In the genomic region with DNA sequence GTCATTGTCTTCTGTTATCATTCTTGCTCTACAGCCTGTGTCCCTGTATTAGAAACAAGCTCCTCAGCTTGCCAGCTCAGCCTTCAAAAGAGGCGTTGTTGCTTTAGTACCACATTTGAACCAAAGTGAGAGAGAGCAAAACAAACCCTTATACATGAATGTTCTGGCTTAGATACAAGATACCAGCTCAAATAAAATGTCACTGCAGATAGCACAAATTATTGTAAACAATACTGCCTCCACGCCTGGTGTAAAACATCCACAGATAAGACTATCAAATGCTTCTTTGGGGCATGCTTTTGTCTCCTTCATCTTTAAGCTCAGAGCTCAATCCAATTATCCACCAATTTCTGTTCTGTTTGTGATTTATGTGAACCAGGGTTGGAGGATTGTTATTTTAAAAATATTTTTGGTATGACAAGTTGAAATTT, we compare ENCODE assay signal across 25 cellular contexts.
DNase-seq lines count a peak whose midpoint lies in the region; ATAC-seq and TF ChIP-seq lines count a peak whose summit lies in the region.
"Had no signal": no experiment of that assay in that cellular context is flagged by ENCODE, and none has a peak within 500 bp of the region (broad histone marks: within the 10 kb centered on the region; RNA-seq: fewer than 3 reads in every experiment).

No MANE protein-coding gene starts in this region.

- TF ChIP-seq CTCF in osteocyte (IDR thresholded peaks at IDR 0.05), result no peak

- CTCF ChIA-PET in activated CD4-positive, alpha-beta T cell treated with anti-CD3 and anti-CD28 coated beads for 36 hours (lab: Charles Lee), result no interaction called here

- H3K27me3 Mint-ChIP-seq in osteocyte (ENCODE audit: unreplicated experiment), result no peaks in the 10 kb centered on the region
- H3K27me3 Mint-ChIP-seq in activated CD4-positive, alpha-beta T cell treated with anti-CD3 and anti-CD28 coated beads for 36 hours, result no peaks in the 10 kb centered on the region
- H3K27me3 Mint-ChIP-seq: CD4-positive, alpha-beta T cell had no signal

- H3K36me3 Mint-ChIP-seq in osteocyte (ENCODE audit: unreplicated experiment), result no peaks in the 10 kb centered on the region
- H3K36me3 Mint-ChIP-seq in activated CD4-positive, alpha-beta T cell treated with anti-CD3 and anti-CD28 coated beads for 36 hours (ENCODE audit: low read depth), result no peaks in the 10 kb centered on the region
- H3K36me3 Mint-ChIP-seq: activated naive CD4-positive, alpha-beta T cell treated with anti-CD3 and anti-CD28 coated beads, Interleukin-2, amount 50 U/mL, for 72 hours; brain; natural killer cell had no signal

- H3K4me1 Mint-ChIP-seq in osteocyte (ENCODE audit: unreplicated experiment), result peaks cover 72% of the 10 kb centered on the region
- no peaks in the 10 kb centered on the region for H3K4me1 Mint-ChIP-seq in activated CD4-positive, alpha-beta T cell treated with anti-CD3 and anti-CD28 coated beads for 36 hours
- H3K4me1 Mint-ChIP-seq: natural killer cell had no signal

- POLR2A ChIA-PET in activated CD4-positive, alpha-beta T cell treated with anti-CD3 and anti-CD28 coated beads for 36 hours (lab: Charles Lee), result no interaction called here

- H3K27ac Mint-ChIP-seq in osteocyte (ENCODE audit: unreplicated experiment), result peak overlapping the region; percentile 76
- H3K27ac Mint-ChIP-seq in activated CD4-positive, alpha-beta T cell treated with anti-CD3 and anti-CD28 coated beads for 36 hours, result no peak overlapping the region
- H3K27ac Mint-ChIP-seq: activated naive CD4-positive, alpha-beta T cell treated with anti-CD3 and anti-CD28 coated beads, Interleukin-2, amount 50 U/mL, for 72 hours; brain; CD4-positive, alpha-beta T cell; natural killer cell had no signal

- no peak overlapping the region for H3K4me3 Mint-ChIP-seq in osteocyte (ENCODE audit: unreplicated experiment)
- no peak overlapping the region for H3K4me3 Mint-ChIP-seq in activated CD4-positive, alpha-beta T cell treated with anti-CD3 and anti-CD28 coated beads for 36 hours
- H3K4me3 Mint-ChIP-seq: brain; CD4-positive, alpha-beta T cell; natural killer cell had no signal

- no peak for ATAC-seq in Right ventricle myocardium inferior
- no peak for ATAC-seq in activated CD4-positive, alpha-beta T cell treated with anti-CD3 and anti-CD28 coated beads for 36 hours
- ATAC-seq: activated naive CD4-positive, alpha-beta T cell treated with anti-CD3 and anti-CD28 coated beads, Interleukin-2, amount 50 U/mL, for 72 hours; natural killer cell had no signal

- H3K9me3 Mint-ChIP-seq in osteocyte (ENCODE audit: unreplicated experiment), result no peaks in the 10 kb centered on the region
- no peaks in the 10 kb centered on the region for H3K9me3 Mint-ChIP-seq in activated CD4-positive, alpha-beta T cell treated with anti-CD3 and anti-CD28 coated beads for 36 hours (ENCODE audit: low read depth)
- H3K9me3 Mint-ChIP-seq: activated naive CD4-positive, alpha-beta T cell treated with anti-CD3 and anti-CD28 coated beads, Interleukin-2, amount 50 U/mL, for 72 hours; brain; CD4-positive, alpha-beta T cell had no signal

- intact Hi-C loops in Right ventricle myocardium inferior (cut with DNase I), result no loop called here
- intact Hi-C loops in activated CD4-positive, alpha-beta T cell treated with anti-CD3 and anti-CD28 coated beads for 36 hours (cut with DNase I, micrococcal nuclease), result no loop called here

- DNase-seq in ELF-1 (ENCODE audit: low read depth, low spot score) (peak; percentile 6), amygdala (lab: John Stamatoyannopoulos, UW) (peak in 38 of 56 donors; percentile 1 to 77 (median 34)), hippocampal formation (lab: John Stamatoyannopoulos, UW) (peak; percentile 48 to 91), osteocyte (ENCODE audit: extremely low spot score, unreplicated experiment) (no peak), Right ventricle myocardium inferior (ENCODE audit: missing footprints) (no peak), kidney glomerular epithelial cell (lab: John Stamatoyannopoulos, UW) (no peak), NCI-H1417 (lab: John Stamatoyannopoulos, UW) (no peak)
- DNase-seq in activated CD4-positive, alpha-beta T cell treated with anti-CD3 and anti-CD28 coated beads for 36 hours, result no peak
- DNase-seq: activated CD4-positive, CD25-positive, alpha-beta regulatory T cell treated with anti-CD3 and anti-CD28 coated beads, Interleukin-2, amount 50 U/mL, for 72 hours; activated CD8-positive, alpha-beta memory T cell treated with anti-CD3 and anti-CD28 coated beads for 24 hours; activated T-cell treated with anti-CD3 and anti-CD28 coated beads, Interleukin-2, amount 50 U/mL, for 48 hours; CD4-positive, alpha-beta T cell; DMS79 treated with DMSO at 0.1 percent for 48 hours; Kasumi-1; kidney; mammary epithelial cell; natural killer cell; NCI-H1092; NCI-H2081; stimulated activated CD4-positive, alpha-beta T cell treated with anti-CD3 and anti-CD28 coated beads, Interleukin-2, amount 100 ng/mL, for 24 hours; stimulated activated naive CD4-positive, alpha-beta T cell; T1000; transverse colon had no signal

Comparison
In these comparisons a context has a peak if more than half of its experiments do, and no peak if none do; other contexts are left out.
1. DNase-seq: peak in ELF-1 (single experiment), amygdala (38 of 56) and hippocampal formation (2 of 2); none in osteocyte (single experiment), Right ventricle myocardium inferior (single experiment), kidney glomerular epithelial cell (single experiment), activated CD4-positive, alpha-beta T cell treated with anti-CD3 and anti-CD28 coated beads for 36 hours (single experiment) and NCI-H1417 (0 of 3).